Comparison of ENCODE assay signal across 1 cellular context in genomic region chr5:150449491-150450339, GRCh38.
TF ChIP-seq lines count a peak whose summit lies in the region.

TSS of gene RPS14 (minus strand) at chr5:150449739. CDS start at chr5:150447733, 2,006 bp downstream.

TF ChIP-seq in K562, 482 proteins besides CTCF, POLR2A, EP300 and RAD21 (continued from another document and continues in another):
- TF ChIP-seq GTF2A2 (tag; IDR thresholded peaks at IDR 0.05) (0 out of 2 replicates have a peak, but pooled peaks have one; percentile 45), HMG20A (CRISPR knock-in tag; conservative IDR thresholded peaks at IDR 0.05) (no peak), SOX6 (IDR thresholded peaks at IDR 0.05) (0 out of 2 replicates have a peak, but pooled peaks have one; percentile 22), MEF2A (IDR thresholded peaks at IDR 0.05; ENCODE audit: control insufficient read depth, low read depth, low read length) (no peak), DIDO1 (tag; IDR thresholded peaks at IDR 0.05; ENCODE audit: low read depth) (peak; percentile 98), SNIP1 (IDR thresholded peaks at IDR 0.05; ENCODE audit: low read depth) (peak; percentile 92), RNF219 (CRISPR knock-in tag; IDR thresholded peaks at IDR 0.05) (no peak), MNT (conservative IDR thresholded peaks at IDR 0.05) (peak; percentile 91 to 96), DLX4 (CRISPR knock-in tag; IDR thresholded peaks at IDR 0.05) (no peak), TAF15 (IDR thresholded peaks at IDR 0.05; ENCODE audit: low read depth, low read length) (no peak), ETV6 (IDR thresholded peaks at IDR 0.05; ENCODE audit: borderline replicate concordance in 1 of 2, low read depth in 2 of 2, low read length in 1 of 2) (peak; percentile 49 to 57; a peak in 1 of 4 replicates), ETV6 (CRISPR knock-in tag; IDR thresholded peaks at IDR 0.05; ENCODE audit: borderline replicate concordance) (no peak), ASH1L (IDR thresholded peaks at IDR 0.05; ENCODE audit: borderline replicate concordance, low read depth, partially characterized antibody) (peak; percentile 85), KAT8 (IDR thresholded peaks at IDR 0.05; ENCODE audit: low read depth) (peak; percentile 80; the same call in 1 of the 2 replicates), REST (CRISPR knock-in tag; IDR thresholded peaks at IDR 0.05; ENCODE audit: low read depth) (0 out of 2 replicates have a peak, but pooled peaks have one; percentile 35), RREB1 (CRISPR knock-in tag; IDR thresholded peaks at IDR 0.05) (peak; percentile 41; the same call in 1 of the 2 replicates), TSHZ1 (CRISPR knock-in tag; IDR thresholded peaks at IDR 0.05) (no peak), POLR2AphosphoS5 (IDR thresholded peaks at IDR 0.05; ENCODE audit: control insufficient read depth, insufficient read depth, low read depth, low read length) (peak; percentile 97), SLC30A9 (CRISPR knock-in tag; IDR thresholded peaks at IDR 0.05) (no peak), PML (IDR thresholded peaks at IDR 0.05; ENCODE audit: low read length) (peak; percentile 84), TOE1 (IDR thresholded peaks at IDR 0.05; ENCODE audit: borderline replicate concordance) (peak; percentile 88), TOE1 (CRISPR knock-in tag; IDR thresholded peaks at IDR 0.05; ENCODE audit: borderline replicate concordance, low read depth) (no peak), ZNF766 (CRISPR knock-in tag; conservative IDR thresholded peaks at IDR 0.05) (peak; percentile 61; the same call in 1 of the 2 replicates), RB1 (IDR thresholded peaks at IDR 0.05; ENCODE audit: low read depth) (peak; percentile 67), ZNF707 (CRISPR knock-in tag; conservative IDR thresholded peaks at IDR 0.05) (no peak), STAT6 (CRISPR knock-in tag; IDR thresholded peaks at IDR 0.05) (peak; percentile 45; the same call in 1 of the 2 replicates), DNMT1 (IDR thresholded peaks at IDR 0.05) (0 out of 2 replicates have a peak, but pooled peaks have one; percentile 19), HDAC1 (IDR thresholded peaks at IDR 0.05) (peak in 1 of 2 experiments; percentile 83; a peak in 2 of 4 replicates), FIP1L1 (IDR thresholded peaks at IDR 0.05; ENCODE audit: low read depth, low read length, poor library complexity, severe bottlenecking) (peak; percentile 70), BCLAF1 (IDR thresholded peaks at IDR 0.05; ENCODE audit: borderline replicate concordance in 1 of 2, control insufficient read depth in 1 of 2, low read depth in 2 of 2, low read length in 1 of 2) (0 out of 4 replicates have a peak, but pooled peaks of 1 of the 2 experiments have one; percentile 63)
